In genomic region chr4:26030260-26030667, GRCh38 we compare ENCODE assay signal across 23 cellular contexts.
DNase-seq lines count a peak whose midpoint lies in the region; ATAC-seq, FAIRE-seq and TF ChIP-seq lines count a peak whose summit lies in the region.
"Had no signal": no experiment of that assay in that cellular context is flagged by ENCODE, and none has a peak within 500 bp of the region (broad histone marks: within the 10 kb centered on the region; RNA-seq: fewer than 3 reads in every experiment).

No MANE protein-coding gene starts in this region.

- H3K27ac ChIP-seq in astrocyte (ENCODE audit: low read depth, low read length) (no peak overlapping the region), iPS-20b (ENCODE audit: low read length) (peak overlapping the region; percentile 78), uterus (peak overlapping the region; percentile 77 to 92), colonic mucosa (no peak overlapping the region)
- H3K27ac ChIP-seq: adrenal gland, foreskin keratinocyte, prostate gland, SK-N-MC, thyroid gland had no signal

- no peaks in the 10 kb centered on the region for H4K20me1 ChIP-seq in astrocyte (ENCODE audit: insufficient read depth, low read length)

- no peak for ATAC-seq in stimulated activated naive CD8-positive, alpha-beta T cell treated with anti-CD3 and anti-CD28 coated beads, Interleukin-15, Interleukin-2, amounts not matched to agents 100 U/mL and 50 U/mL, for 24 hours
- ATAC-seq: foreskin keratinocyte had no signal

- H3K4me1 ChIP-seq in astrocyte (ENCODE audit: insufficient read depth, low read length), result peaks cover 19% of the 10 kb centered on the region
- H3K4me1 ChIP-seq in iPS-20b (ENCODE audit: insufficient read depth, low read length), result peaks cover 20% of the 10 kb centered on the region
- peaks cover 0 to 5% of the 10 kb centered on the region in 2 donors for H3K4me1 ChIP-seq in uterus
- peaks cover 5% of the 10 kb centered on the region for H3K4me1 ChIP-seq in colonic mucosa
- H3K4me1 ChIP-seq: foreskin keratinocyte, prostate gland had no signal

- H3K9me3 Mint-ChIP-seq in stimulated activated naive CD8-positive, alpha-beta T cell treated with anti-CD3 and anti-CD28 coated beads, Interleukin-15, Interleukin-2, amounts not matched to agents 100 ng/mL and 50 ng/mL, for 24 hours, result no peaks in the 10 kb centered on the region
- H3K9me3 Mint-ChIP-seq in astrocyte (ENCODE audit: unreplicated experiment) (peaks cover 3% of the 10 kb centered on the region), Calu3 (ENCODE audit: low read depth, unreplicated experiment) (no peaks in the 10 kb centered on the region)

- no peak for TF ChIP-seq POLR2A in uterus (IDR thresholded peaks at IDR 0.05)

- H3K9ac ChIP-seq in astrocyte (ENCODE audit: low read length) (no peak overlapping the region), iPS-20b (ENCODE audit: low read depth, low read length) (peak overlapping the region; percentile 82), colonic mucosa (ENCODE audit: low read depth in 2 of 2, low read length in 2 of 2) (no peak overlapping the region)

- H3K27me3 Mint-ChIP-seq in stimulated activated naive CD8-positive, alpha-beta T cell treated with anti-CD3 and anti-CD28 coated beads, Interleukin-15, Interleukin-2, amounts not matched to agents 100 ng/mL and 50 ng/mL, for 24 hours, result peaks cover 19% of the 10 kb centered on the region
- H3K27me3 Mint-ChIP-seq in astrocyte (ENCODE audit: low read depth, unreplicated experiment) (peaks cover 10% of the 10 kb centered on the region), Calu3 (ENCODE audit: unreplicated experiment) (peaks cover 39% of the 10 kb centered on the region)

- no peaks in the 10 kb centered on the region for H3K9me3 ChIP-seq in astrocyte (ENCODE audit: insufficient read depth, low read depth, low read length)
- H3K9me3 ChIP-seq in iPS-20b (ENCODE audit: insufficient read depth, low read depth, low read length), result peaks cover 9% of the 10 kb centered on the region
- no peaks in the 10 kb centered on the region for H3K9me3 ChIP-seq in uterus
- H3K9me3 ChIP-seq in colonic mucosa, result no peaks in the 10 kb centered on the region
- H3K9me3 ChIP-seq: adrenal gland, prostate gland, thyroid gland had no signal

- FAIRE-seq in astrocyte (lab: Jason Lieb, UNC), result no peak

- H3K4me2 ChIP-seq in astrocyte (ENCODE audit: low read length), result no peak overlapping the region

- intact Hi-C loops in uterus (cut with DNase I; ENCODE audit: low total_unique reads) (no loop called here), Calu3 (cut with micrococcal nuclease; ENCODE audit: unreplicated experiment) (no loop called here), colonic mucosa (cut with DNase I) (no loop called here)

- H3K36me3 ChIP-seq in astrocyte (ENCODE audit: insufficient read depth, low read length) (no peaks in the 10 kb centered on the region), iPS-20b (ENCODE audit: insufficient read depth, low read depth, low read length) (no peaks in the 10 kb centered on the region), uterus (no peaks in the 10 kb centered on the region), colonic mucosa (no peaks in the 10 kb centered on the region)
- H3K36me3 ChIP-seq: adrenal gland, prostate gland, thyroid gland had no signal

- no peak for DNase-seq in stimulated activated naive CD8-positive, alpha-beta T cell treated with anti-CD3 and anti-CD28 coated beads, Interleukin-15, Interleukin-2, amounts not matched to agents 100 U/mL and 50 U/mL, for 24 hours
- DNase-seq in astrocyte (ENCODE audit: low read depth) (no peak), uterus (no peak), Calu3 (no peak), DMS114 treated with DMSO at 0.1 percent for 48 hours (lab: John Stamatoyannopoulos, UW; ENCODE audit: unreplicated experiment) (no peak), colonic mucosa (no peak)
- DNase-seq: ACHN; DMS 273 treated with DMSO at 0.1 percent for 48 hours; foreskin keratinocyte; HFFc6; naive B cell; NCI-H446 treated with DMSO at 0.1 percent for 48 hours; RPMI8226; stimulated activated naive CD4-positive, alpha-beta T cell; T-helper 9 cell; thyroid gland had no signal

- no peaks in the 10 kb centered on the region for H3K27me3 ChIP-seq in astrocyte (ENCODE audit: insufficient read depth, low read length)
- no peaks in the 10 kb centered on the region for H3K27me3 ChIP-seq in iPS-20b (ENCODE audit: insufficient read depth, low read length)
- no peaks in the 10 kb centered on the region for H3K27me3 ChIP-seq in uterus
- no peaks in the 10 kb centered on the region for H3K27me3 ChIP-seq in colonic mucosa
- H3K27me3 ChIP-seq: adrenal gland, thyroid gland had no signal

- H3K4me3 Mint-ChIP-seq in stimulated activated naive CD8-positive, alpha-beta T cell treated with anti-CD3 and anti-CD28 coated beads, Interleukin-15, Interleukin-2, amounts not matched to agents 100 ng/mL and 50 ng/mL, for 24 hours, result no peak overlapping the region
- H3K4me3 Mint-ChIP-seq in astrocyte (ENCODE audit: unreplicated experiment) (no peak overlapping the region), Calu3 (ENCODE audit: low read depth, unreplicated experiment) (no peak overlapping the region)
- H3K4me3 Mint-ChIP-seq: HFFc6, memory B cell, naive B cell had no signal

- H2AFZ ChIP-seq in astrocyte (ENCODE audit: low read depth, low read length), result no peak overlapping the region

- no TSS peak for BruUV-seq in Calu3 (replicated peaks; lab: Mats Ljungman, UMichigan)

- H3K4me3 ChIP-seq in astrocyte (ENCODE audit: insufficient read depth, low read depth, low read length) (no peak overlapping the region), iPS-20b (ENCODE audit: low read length) (peak overlapping the region; percentile 58), uterus (no peak overlapping the region), colonic mucosa (no peak overlapping the region)
- H3K4me3 ChIP-seq: adrenal gland, prostate gland, SK-N-MC, thyroid gland had no signal

- TF ChIP-seq CTCF in astrocyte (IDR thresholded peaks at IDR 0.05; ENCODE audit: insufficient read depth, low read depth, low read length), result no peak
- TF ChIP-seq CTCF in uterus (IDR thresholded peaks at IDR 0.05), result no peak
- TF ChIP-seq CTCF in Calu3 (IDR thresholded peaks at IDR 0.05; ENCODE audit: unreplicated experiment), result no peak
- TF ChIP-seq CTCF in colonic mucosa (IDR thresholded peaks at IDR 0.05), result no peak

- peaks cover 15% of the 10 kb centered on the region for H3K4me1 Mint-ChIP-seq in stimulated activated naive CD8-positive, alpha-beta T cell treated with anti-CD3 and anti-CD28 coated beads, Interleukin-15, Interleukin-2, amounts not matched to agents 100 ng/mL and 50 ng/mL, for 24 hours (ENCODE audit: low read depth)
- peaks cover 29% of the 10 kb centered on the region for H3K4me1 Mint-ChIP-seq in astrocyte (ENCODE audit: low read depth, unreplicated experiment)
- no peaks in the 10 kb centered on the region for H3K4me1 Mint-ChIP-seq in Calu3 (ENCODE audit: low read depth, unreplicated experiment)

- H3K79me2 ChIP-seq in astrocyte (ENCODE audit: insufficient read depth, low read length), result no peaks in the 10 kb centered on the region

- CTCF ChIA-PET in Calu3 (lab: Charles Lee), result interaction anchor here (0.6 to 1.2 kb wide), 3 partner anchors 252 to 381 kb away, joined by 3 read pairs; no protein-coding TSS in a partner anchor

- no peaks in the 10 kb centered on the region for H3K36me3 Mint-ChIP-seq in stimulated activated naive CD8-positive, alpha-beta T cell treated with anti-CD3 and anti-CD28 coated beads, Interleukin-15, Interleukin-2, amounts not matched to agents 100 ng/mL and 50 ng/mL, for 24 hours (ENCODE audit: low read depth)
- H3K36me3 Mint-ChIP-seq in astrocyte (ENCODE audit: low read depth, unreplicated experiment) (peaks cover 1% of the 10 kb centered on the region), Calu3 (ENCODE audit: insufficient read depth, unreplicated experiment) (no peaks in the 10 kb centered on the region)
- H3K36me3 Mint-ChIP-seq: CD14-positive monocyte, memory B cell had no signal

- H3K27ac Mint-ChIP-seq in stimulated activated naive CD8-positive, alpha-beta T cell treated with anti-CD3 and anti-CD28 coated beads, Interleukin-15, Interleukin-2, amounts not matched to agents 100 ng/mL and 50 ng/mL, for 24 hours, result peak overlapping the region; percentile 8
- H3K27ac Mint-ChIP-seq in astrocyte (ENCODE audit: unreplicated experiment), result peak overlapping the region; percentile 4
- H3K27ac Mint-ChIP-seq in Calu3 (ENCODE audit: unreplicated experiment), result no peak overlapping the region
- H3K27ac Mint-ChIP-seq: CD14-positive monocyte, HFFc6, memory B cell had no signal

Comparison
In these comparisons a context has a peak if more than half of its experiments do, and no peak if none do; other contexts are left out.
1. H3K27ac ChIP-seq: peak in iPS-20b (single experiment) and uterus (2 of 2); none in astrocyte (single experiment) and colonic mucosa (single experiment).